6 cellular contexts compared by ENCODE assay signal in the genomic region with DNA sequence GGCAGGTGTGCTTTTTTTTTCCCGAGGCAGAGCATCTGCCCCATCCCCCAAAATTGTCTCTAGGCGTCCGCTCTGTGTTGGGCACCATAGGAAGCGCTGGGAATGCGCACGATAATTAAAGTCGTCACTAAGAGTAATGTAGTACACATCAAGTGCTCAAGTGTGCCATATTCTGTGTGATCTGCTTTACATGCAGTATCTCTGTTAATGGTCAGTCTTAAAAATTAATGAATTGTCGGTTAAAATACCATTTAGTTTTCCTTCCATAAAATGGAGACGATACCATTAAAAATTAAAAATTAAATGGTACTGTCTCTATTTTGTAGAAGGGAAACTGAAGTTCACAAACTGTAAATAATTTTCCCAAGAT.
DNase-seq lines count a peak whose midpoint lies in the region; ATAC-seq lines count a peak whose summit lies in the region.

No MANE protein-coding gene starts in this region.

- peak overlapping the region; percentile 99 to 100 for H3K4me3 Mint-ChIP-seq in effector memory CD8-positive, alpha-beta T cell

- H3K4me3 ChIP-seq in skeletal muscle cell (ENCODE audit: low read depth, low read length): peak overlapping the region; percentile 84

- peaks cover 34 to 42% of the 10 kb centered on the region in 2 donors for H3K4me1 Mint-ChIP-seq in effector memory CD8-positive, alpha-beta T cell (ENCODE audit: low read depth in 2 of 2)

- H3K27ac Mint-ChIP-seq in effector memory CD8-positive, alpha-beta T cell: peak overlapping the region; percentile 97

- no peak for DNase-seq in effector memory CD8-positive, alpha-beta T cell
- DNase-seq in skeletal muscle cell (ENCODE audit: low read depth) (no peak), NCI-H82 (lab: John Stamatoyannopoulos, UW) (no peak), AG08395 (ENCODE audit: low spot score) (no peak)

- peaks cover 38% of the 10 kb centered on the region for H3K36me3 Mint-ChIP-seq in effector memory CD8-positive, alpha-beta T cell (ENCODE audit: insufficient read depth)

- ATAC-seq in GM18870 (IDR thresholded peaks at IDR 0.05; ENCODE audit: unreplicated experiment) (peak; percentile 14), HG03354 (IDR thresholded peaks at IDR 0.05; ENCODE audit: poor library complexity, severe bottlenecking, unreplicated experiment) (peak; percentile 21)
- ATAC-seq in effector memory CD8-positive, alpha-beta T cell (replicated peaks): peak; percentile 12

- no peaks in the 10 kb centered on the region for H3K27me3 Mint-ChIP-seq in effector memory CD8-positive, alpha-beta T cell

- H3K9me3 Mint-ChIP-seq in effector memory CD8-positive, alpha-beta T cell: peaks cover 0 to 4% of the 10 kb centered on the region in 2 donors
